In the genomic region with DNA sequence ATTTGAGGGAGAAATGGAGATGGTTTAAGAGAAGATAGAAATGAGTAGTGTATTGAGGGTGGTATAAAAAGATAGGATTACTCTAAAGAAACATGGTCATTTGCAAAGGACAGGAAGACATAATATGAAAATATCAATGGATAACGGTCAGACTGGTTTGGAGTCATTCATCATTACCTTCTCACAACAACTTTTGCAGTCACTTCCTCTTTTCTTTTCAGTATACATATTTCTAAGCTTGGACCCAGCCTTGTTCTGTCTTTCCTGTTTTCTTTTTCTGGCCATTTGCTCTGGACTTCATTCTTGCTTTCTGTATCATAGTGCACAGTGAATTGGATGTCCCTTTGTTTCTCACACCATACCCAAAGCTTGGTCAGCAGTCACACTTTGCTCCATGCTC, we compare ENCODE assay signal across 30 cellular contexts.
"Had no signal": no experiment of that assay in that cellular context is flagged by ENCODE, and none has a peak within 500 bp of the region (broad histone marks: within the 10 kb centered on the region; RNA-seq: fewer than 3 reads in every experiment).

No MANE protein-coding gene starts in this region.

- H3K27ac ChIP-seq: adrenal gland, ascending aorta, breast epithelium, cardiac muscle cell, coronary artery, dorsolateral prefrontal cortex, WERI-Rb-1 had no signal

- DNase-seq: activated B cell treated with CpG ODN at 0.5 μM for 24 hours; activated CD4-positive, alpha-beta T cell treated with anti-CD3 and anti-CD28 coated beads for 48 hours; activated CD4-positive, alpha-beta T cell treated with anti-CD3 and anti-CD28 coated beads, Interleukin-2, amount 50 U/mL, for 1 hour; activated CD4-positive, alpha-beta T cell treated with anti-CD3 and anti-CD28 coated beads, Interleukin-2, amount 50 U/mL, for 48 hours; activated CD8-positive, alpha-beta memory T cell treated with anti-CD3 and anti-CD28 coated beads for 24 hours; activated CD8-positive, alpha-beta T cell treated with anti-CD3 and anti-CD28 coated beads for 36 hours; activated effector memory CD4-positive, alpha-beta T cell treated with Interleukin-2 at 50 U/mL for 16 hours; activated gamma-delta T cell treated with Interleukin-2 at 50 U/mL for 16 hours; activated naive CD4-positive, alpha-beta T cell treated with Interleukin-2 at 50 U/mL for 16 hours; activated naive CD8-positive, alpha-beta T cell treated with anti-CD3 and anti-CD28 coated beads for 36 hours; activated naive CD8-positive, alpha-beta T cell treated with anti-CD3 and anti-CD28 coated beads, Interleukin-2, amount 50 U/mL, for 24 hours; activated T-cell treated with anti-CD3 and anti-CD28 coated beads, Interleukin-2, amount 50 U/mL, for 4 hours; adrenal gland; central memory CD4-positive, alpha-beta T cell; cerebellar nuclear complex; dorsolateral prefrontal cortex; effector memory CD4-positive, alpha-beta T cell; endodermal cell; foreskin fibroblast; head of caudate nucleus; T-helper 17 cell; T1000; WERI-Rb-1 had no signal

- H3K9me3 ChIP-seq: adrenal gland, ascending aorta, breast epithelium had no signal

- H3K4me3 ChIP-seq: adrenal gland, ascending aorta, breast epithelium, cardiac muscle cell, coronary artery, dorsolateral prefrontal cortex had no signal

- H3K4me1 ChIP-seq: adrenal gland, ascending aorta, breast epithelium had no signal

- ATAC-seq: activated CD4-positive, CD25-positive, alpha-beta regulatory T cell treated with anti-CD3 and anti-CD28 coated beads, Interleukin-2, amount 50 U/mL, for 24 hours; activated CD8-positive, alpha-beta T cell treated with anti-CD3 and anti-CD28 coated beads for 36 hours; activated naive CD8-positive, alpha-beta T cell treated with anti-CD3 and anti-CD28 coated beads, Interleukin-2, amount 50 U/mL, for 24 hours; activated T-cell treated with anti-CD3 and anti-CD28 coated beads, Interleukin-2, amount 50 U/mL, for 4 hours; activated T-helper 17 cell treated with anti-CD3 and anti-CD28 coated beads, Interleukin-2, amount 50 U/mL, for 72 hours; esophagus mucosa; T-helper 17 cell had no signal

- H3K36me3 ChIP-seq: adrenal gland, ascending aorta, breast epithelium, cardiac muscle cell, WERI-Rb-1 had no signal

- H3K27me3 ChIP-seq: adrenal gland, ascending aorta, breast epithelium, cardiac muscle cell had no signal
